14 cellular contexts compared by ENCODE assay signal in the genomic region with DNA sequence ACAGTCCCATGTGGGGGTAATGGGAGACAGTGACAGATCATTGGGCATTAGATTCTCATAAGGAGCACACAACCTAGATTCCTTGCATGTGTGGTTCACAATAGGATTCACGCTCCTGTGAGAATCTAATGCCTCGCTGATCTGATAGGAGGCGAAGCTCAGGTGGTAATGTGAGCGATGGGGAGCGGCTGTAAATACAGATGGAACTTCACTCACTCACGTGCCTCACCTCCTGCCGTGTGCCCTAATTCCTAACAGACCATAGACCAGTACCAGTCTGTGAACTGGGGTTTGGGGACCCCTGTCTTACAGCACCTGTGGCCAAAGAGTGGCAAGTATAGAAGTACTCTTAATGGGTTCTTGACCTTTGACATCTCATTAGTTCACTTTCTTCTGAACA.
"Had no signal": no experiment of that assay in that cellular context is flagged by ENCODE, and none has a peak within 500 bp of the region (broad histone marks: within the 10 kb centered on the region; RNA-seq: fewer than 3 reads in every experiment).

No MANE protein-coding gene starts in this region.

- FAIRE-seq: endometrium had no signal

- H3K4me3 ChIP-seq: colonic mucosa, lung, suprapubic skin had no signal

- H3K9me3 Mint-ChIP-seq: activated T-helper 1 cell treated with anti-CD3 and anti-CD28 coated beads, Interleukin-12 subunit alpha, Interleukin-12 subunit beta, Interleukin-2, Interleukin-4 antibody, amounts not matched to agents 30 ng/mL and 10 ng/mL and 1 ng/mL, durations not matched to agents 14 hours and 24 hours and 36 hours had no signal

- H3K27me3 ChIP-seq: colonic mucosa, suprapubic skin had no signal

- H3K4me3 Mint-ChIP-seq: activated T-helper 1 cell treated with anti-CD3 and anti-CD28 coated beads, Interleukin-12 subunit alpha, Interleukin-12 subunit beta, Interleukin-2, Interleukin-4 antibody, amounts not matched to agents 30 ng/mL and 10 ng/mL and 1 ng/mL, durations not matched to agents 14 hours and 24 hours and 36 hours had no signal

- H3K27ac Mint-ChIP-seq: activated T-helper 1 cell treated with anti-CD3 and anti-CD28 coated beads, Interleukin-12 subunit alpha, Interleukin-12 subunit beta, Interleukin-2, Interleukin-4 antibody, amounts not matched to agents 30 ng/mL and 10 ng/mL and 1 ng/mL, durations not matched to agents 14 hours and 24 hours and 36 hours had no signal

- DNase-seq: activated CD4-positive, alpha-beta T cell treated with anti-CD3 and anti-CD28 coated beads for 1 hour; activated CD4-positive, alpha-beta T cell treated with anti-CD3 and anti-CD28 coated beads, Interleukin-2, amount 50 U/mL, for 4 hours; amniotic stem cell; colonic mucosa; islet precursor cell; midbrain; stimulated activated CD4-positive, alpha-beta T cell treated with anti-CD3 and anti-CD28 coated beads, Interleukin-4, amount 100 ng/mL, for 1 hour; stimulated activated naive CD4-positive, alpha-beta T cell treated with Interleukin-2 at 50 U/mL for 16 hours; T-helper 9 cell; trophoblast cell had no signal

- H3K27ac ChIP-seq: colonic mucosa, suprapubic skin had no signal
